In the genomic region with DNA sequence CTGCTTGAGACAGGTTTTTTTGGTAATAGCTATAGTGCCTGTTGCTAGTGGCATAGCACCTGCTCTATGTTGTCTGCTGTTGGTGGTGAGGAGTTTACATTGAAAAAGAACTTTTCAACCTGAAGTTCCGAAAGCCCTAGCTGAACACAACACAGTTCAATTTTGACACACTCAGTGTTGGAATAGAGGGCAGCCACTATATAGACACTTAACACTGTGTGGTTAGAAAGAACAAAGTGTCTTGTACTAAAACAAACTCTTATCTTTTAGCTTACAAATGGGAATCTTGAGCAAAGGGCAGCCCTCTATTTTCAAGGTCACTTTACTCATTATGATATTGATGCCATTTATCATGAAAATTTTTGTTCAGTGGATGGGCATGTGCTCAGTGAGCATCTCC, we compare ENCODE assay signal across 22 cellular contexts. TPM values are rescaled to one million over a fixed set of nuclear protein-coding genes. Genes with fewer than 3 reads are reported as not detected.
DNase-seq lines count a peak whose midpoint lies in the region; ATAC-seq and TF ChIP-seq lines count a peak whose summit lies in the region.
"Had no signal": no experiment of that assay in that cellular context is flagged by ENCODE, and none has a peak within 500 bp of the region (broad histone marks: within the 10 kb centered on the region; RNA-seq: fewer than 3 reads in every experiment).

No MANE protein-coding gene starts in this region.

- H3K27ac ChIP-seq in right cardiac atrium (ENCODE audit: low read length) = no peak overlapping the region
- H3K27ac ChIP-seq in lower lobe of right lung = peak overlapping the region; percentile 68
- H3K27ac ChIP-seq: A549; BLaER1 treated with 17β-estradiol and CSF1 and Interleukin-3, amounts not matched to agents 10 nM and 100 nM; GM23248 had no signal

- intact Hi-C loops in Right ventricle myocardium superior (cut with DNase I) = no loop called here
- intact Hi-C loops in right cardiac atrium (cut with DNase I) = no loop called here
- intact Hi-C loops in lower lobe of right lung (cut with DNase I) = no loop called here

- no peaks in the 10 kb centered on the region for H3K9me3 ChIP-seq in right cardiac atrium (ENCODE audit: control insufficient read depth, low read length)
- H3K9me3 ChIP-seq in lower lobe of right lung = no peaks in the 10 kb centered on the region
- H3K9me3 ChIP-seq: A549; BE2C; BLaER1 treated with 17β-estradiol and CSF1 and Interleukin-3, amounts not matched to agents 10 nM and 100 nM had no signal

- no peaks in the 10 kb centered on the region for H3K27me3 ChIP-seq in right cardiac atrium (ENCODE audit: control insufficient read depth, insufficient read depth)
- no peaks in the 10 kb centered on the region for H3K27me3 ChIP-seq in lower lobe of right lung (ENCODE audit: low read depth)
- H3K27me3 ChIP-seq: BE2C; BLaER1 treated with 17β-estradiol and CSF1 and Interleukin-3, amounts not matched to agents 10 nM and 100 nM had no signal

- no peak for TF ChIP-seq CTCF in lower lobe of right lung (IDR thresholded peaks at IDR 0.05)

- H3K4me3 ChIP-seq in right cardiac atrium (ENCODE audit: low read length) (no peak overlapping the region), lower lobe of right lung (no peak overlapping the region)
- H3K4me3 ChIP-seq: A549; BLaER1 treated with 17β-estradiol and CSF1 and Interleukin-3, amounts not matched to agents 10 nM and 100 nM; GM23248 had no signal

- peaks cover 10% of the 10 kb centered on the region for H3K36me3 ChIP-seq in lower lobe of right lung

- ATAC-seq in Right ventricle myocardium superior (ENCODE audit: poor library complexity) (peak; percentile 41), right cardiac atrium (no peak), lower lobe of right lung (peak; percentile 17 to 49)
- ATAC-seq: A549 had no signal

- 89% methylated on average over 1 of the region's 1 CpG for WGBS in right cardiac atrium

- no peak for DNase-seq in Right ventricle myocardium superior
- DNase-seq in right cardiac atrium = no peak
- DNase-seq in OCI-M1 (lab: John Stamatoyannopoulos, UW) = peak; percentile 19
- DNase-seq in lower lobe of right lung = no peak
- no peak for DNase-seq in cerebellar cortex (ENCODE audit: low spot score)
- no peak for DNase-seq in DMS153 treated with DMSO at 0.1 percent for 48 hours (lab: John Stamatoyannopoulos, UW; ENCODE audit: unreplicated experiment)
- DNase-seq: 8988T; ACHN; AML-193; BE2C; CD4-positive, alpha-beta T cell; CD8-positive, alpha-beta memory T cell; DMS 273 treated with DMSO at 0.1 percent for 48 hours; DMS53; DMS79 treated with DMSO at 0.1 percent for 48 hours; GF-D8; GM23248; H7; HCEC 1CT had no signal

- H3K4me1 ChIP-seq in right cardiac atrium (ENCODE audit: control insufficient read depth, insufficient read depth, low read length) (peaks cover 1% of the 10 kb centered on the region), lower lobe of right lung (peaks cover 28% of the 10 kb centered on the region)
- H3K4me1 ChIP-seq: A549, BE2C had no signal

RNA-seq across cellular contexts. Expression of a gene that starts 18.4 kb away (rescaled TPM):
- total RNA-seq in Right ventricle myocardium superior (21.1 TPM), right cardiac atrium (10 to 100 TPM; 42.6 to 47.7 (median 46.0) TPM), lower lobe of right lung (38.7 TPM)
- 6.2 TPM for polyA plus RNA-seq in right cardiac atrium

RNA-seq across cellular contexts. Expression of a gene that starts 58.7 kb away (rescaled TPM):
- total RNA-seq in Right ventricle myocardium superior = 1.0 TPM
- total RNA-seq in right cardiac atrium = 1 to 10 TPM; 3.9 to 7.4 (median 4.7) TPM
- 2.1 TPM for polyA plus RNA-seq in right cardiac atrium
- 0.59 TPM for total RNA-seq in lower lobe of right lung
- polyA plus RNA-seq: CD14-positive monocyte; CD8-positive, alpha-beta memory T cell had no signal

Comparison
In these comparisons a context has a peak if more than half of its experiments do, and no peak if none do; other contexts are left out.
1. ATAC-seq: peak in Right ventricle myocardium superior (single experiment) and lower lobe of right lung (2 of 2); none in right cardiac atrium (0 of 2).